In the genomic region with DNA sequence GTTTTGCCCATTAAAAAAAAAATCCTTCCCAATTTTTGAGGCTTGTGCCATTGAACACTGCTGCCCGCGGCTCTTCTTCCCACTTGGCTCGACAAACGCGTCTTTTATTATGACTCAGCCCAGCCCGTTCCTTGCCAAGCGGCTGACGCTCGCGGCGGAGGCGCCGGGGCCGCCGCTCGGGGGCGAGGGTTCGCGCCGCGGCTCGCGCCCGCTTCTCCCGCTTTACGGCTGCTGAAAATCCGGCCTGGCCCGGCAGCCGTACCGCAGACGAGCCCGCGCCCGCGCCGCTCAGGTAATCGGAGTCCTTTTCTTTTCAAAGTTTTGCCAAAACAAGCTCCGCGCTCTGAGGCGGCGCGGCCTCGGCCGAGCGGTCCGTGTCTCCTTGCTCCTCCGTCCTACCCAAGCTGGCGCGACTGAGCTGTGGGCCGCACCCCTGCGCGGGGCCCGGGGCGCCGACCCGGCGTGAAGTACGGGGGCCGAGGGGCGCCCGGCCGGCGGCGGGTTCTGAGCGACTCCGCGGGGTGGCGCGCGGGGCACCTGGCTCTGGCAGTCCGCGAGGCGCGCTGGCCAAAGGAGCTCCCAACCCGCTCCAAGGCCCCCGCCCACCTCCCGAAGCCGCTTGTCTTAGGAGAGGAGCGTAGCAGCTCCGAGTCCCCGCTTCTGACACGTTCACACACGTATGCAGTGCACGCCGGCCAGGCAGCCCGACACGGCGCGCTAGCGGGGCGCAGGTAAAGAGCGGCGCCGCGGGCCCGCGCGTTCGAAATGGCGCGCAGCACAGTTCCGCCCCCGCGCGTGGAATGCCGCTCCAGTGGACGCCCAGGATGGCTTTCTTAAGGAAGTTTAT, we compare ENCODE assay signal across 8 cellular contexts.
DNase-seq lines count a peak whose midpoint lies in the region; ATAC-seq, FAIRE-seq and TF ChIP-seq lines count a peak whose summit lies in the region.

No MANE protein-coding gene starts in this region.

- peaks cover 9% of the 10 kb centered on the region for H3K9me3 Mint-ChIP-seq in Caco-2 (ENCODE audit: unreplicated experiment)
- H3K9me3 Mint-ChIP-seq in activated T-helper 1 cell treated with anti-CD3 and anti-CD28 coated beads, Interleukin-12 subunit alpha, Interleukin-12 subunit beta, Interleukin-2, Interleukin-4 antibody, amounts not matched to agents 30 ng/mL and 10 ng/mL and 1 ng/mL, durations not matched to agents 14 hours and 24 hours and 36 hours = no peaks in the 10 kb centered on the region
- H3K9me3 Mint-ChIP-seq in natural killer cell treated with Interleukin-12 subunit alpha and Interleukin-12 subunit beta and Interleukin-15 and Interleukin-18, amount 100 ng/mL, for 72 hours = no peaks in the 10 kb centered on the region
- H3K9me3 Mint-ChIP-seq in stimulated activated naive CD8-positive, alpha-beta T cell treated with anti-CD3 and anti-CD28 coated beads, Interleukin-15, amount 100 ng/mL, for 72 hours = no peaks in the 10 kb centered on the region

- H3K4me3 ChIP-seq in Caco-2 (ENCODE audit: low read depth, low read length) (peak overlapping the region; percentile 50), fibroblast of villous mesenchyme (ENCODE audit: low read depth, low read length) (peak overlapping the region; percentile 77)

- H3K4me3 Mint-ChIP-seq in Caco-2 (ENCODE audit: unreplicated experiment) = no peak overlapping the region
- H3K4me3 Mint-ChIP-seq in activated T-helper 1 cell treated with anti-CD3 and anti-CD28 coated beads, Interleukin-12 subunit alpha, Interleukin-12 subunit beta, Interleukin-2, Interleukin-4 antibody, amounts not matched to agents 30 ng/mL and 10 ng/mL and 1 ng/mL, durations not matched to agents 14 hours and 24 hours and 36 hours = peak overlapping the region; percentile 76
- peak overlapping the region; percentile 57 for H3K4me3 Mint-ChIP-seq in natural killer cell treated with Interleukin-12 subunit alpha and Interleukin-12 subunit beta and Interleukin-15 and Interleukin-18, amount 100 ng/mL, for 72 hours
- peak overlapping the region; percentile 74 to 80 for H3K4me3 Mint-ChIP-seq in stimulated activated naive CD8-positive, alpha-beta T cell treated with anti-CD3 and anti-CD28 coated beads, Interleukin-15, amount 100 ng/mL, for 72 hours

- CTCF ChIA-PET in Caco-2 (lab: Charles Lee) = interaction anchor here (0.6 to 1.3 kb wide), 5 partner anchors 31 to 438 kb away, joined by 3 to 8 read pairs (median 4); no protein-coding TSS in a partner anchor

- TF ChIP-seq CTCF in Caco-2 (IDR thresholded peaks at IDR 0.05; ENCODE audit: insufficient read depth in 1 of 2, low read depth in 1 of 2, low read length in 1 of 2, severe bottlenecking in 1 of 2, unreplicated experiment in 1 of 2) = peak in 1 of 2 experiments; percentile 25
- TF ChIP-seq CTCF in fibroblast of villous mesenchyme (IDR thresholded peaks at IDR 0.05; ENCODE audit: insufficient read depth, low read depth, low read length) = no peak

- no peaks in the 10 kb centered on the region for H3K27me3 ChIP-seq in Caco-2 (replicated peaks; ENCODE audit: control insufficient read depth, insufficient read depth, low read length)

- peak overlapping the region; percentile 78 for H3K27ac Mint-ChIP-seq in Caco-2 (ENCODE audit: unreplicated experiment)
- H3K27ac Mint-ChIP-seq in activated T-helper 1 cell treated with anti-CD3 and anti-CD28 coated beads, Interleukin-12 subunit alpha, Interleukin-12 subunit beta, Interleukin-2, Interleukin-4 antibody, amounts not matched to agents 30 ng/mL and 10 ng/mL and 1 ng/mL, durations not matched to agents 14 hours and 24 hours and 36 hours = no peak overlapping the region
- no peak overlapping the region for H3K27ac Mint-ChIP-seq in natural killer cell treated with Interleukin-12 subunit alpha and Interleukin-12 subunit beta and Interleukin-15 and Interleukin-18, amount 100 ng/mL, for 72 hours
- peak overlapping the region in 1 of 2 donors; percentile 60 for H3K27ac Mint-ChIP-seq in stimulated activated naive CD8-positive, alpha-beta T cell treated with anti-CD3 and anti-CD28 coated beads, Interleukin-15, amount 100 ng/mL, for 72 hours

- no TSS peak for BruUV-seq in Caco-2 (replicated peaks; lab: Mats Ljungman, UMichigan)

- peak; percentile 42 for FAIRE-seq in HTR-8/SVneo (lab: Jason Lieb, UNC)

- peaks cover 24% of the 10 kb centered on the region for H3K4me1 Mint-ChIP-seq in Caco-2 (ENCODE audit: low read depth, unreplicated experiment)
- H3K4me1 Mint-ChIP-seq in activated T-helper 1 cell treated with anti-CD3 and anti-CD28 coated beads, Interleukin-12 subunit alpha, Interleukin-12 subunit beta, Interleukin-2, Interleukin-4 antibody, amounts not matched to agents 30 ng/mL and 10 ng/mL and 1 ng/mL, durations not matched to agents 14 hours and 24 hours and 36 hours (ENCODE audit: low read depth) = peaks cover 10% of the 10 kb centered on the region
- H3K4me1 Mint-ChIP-seq in natural killer cell treated with Interleukin-12 subunit alpha and Interleukin-12 subunit beta and Interleukin-15 and Interleukin-18, amount 100 ng/mL, for 72 hours (ENCODE audit: low read depth in 2 of 2) = peaks cover 7 to 9% of the 10 kb centered on the region in 2 donors
- peaks cover 16% of the 10 kb centered on the region for H3K4me1 Mint-ChIP-seq in stimulated activated naive CD8-positive, alpha-beta T cell treated with anti-CD3 and anti-CD28 coated beads, Interleukin-15, amount 100 ng/mL, for 72 hours

- H3K27me3 Mint-ChIP-seq in Caco-2 (ENCODE audit: insufficient read depth, unreplicated experiment) = no peaks in the 10 kb centered on the region
- peaks cover 19% of the 10 kb centered on the region for H3K27me3 Mint-ChIP-seq in activated T-helper 1 cell treated with anti-CD3 and anti-CD28 coated beads, Interleukin-12 subunit alpha, Interleukin-12 subunit beta, Interleukin-2, Interleukin-4 antibody, amounts not matched to agents 30 ng/mL and 10 ng/mL and 1 ng/mL, durations not matched to agents 14 hours and 24 hours and 36 hours (ENCODE audit: insufficient read depth)
- H3K27me3 Mint-ChIP-seq in natural killer cell treated with Interleukin-12 subunit alpha and Interleukin-12 subunit beta and Interleukin-15 and Interleukin-18, amount 100 ng/mL, for 72 hours = peaks cover 15 to 16% of the 10 kb centered on the region in 2 donors
- H3K27me3 Mint-ChIP-seq in stimulated activated naive CD8-positive, alpha-beta T cell treated with anti-CD3 and anti-CD28 coated beads, Interleukin-15, amount 100 ng/mL, for 72 hours = peaks cover 10% of the 10 kb centered on the region

- no peaks in the 10 kb centered on the region for H3K36me3 ChIP-seq in Caco-2 (ENCODE audit: control insufficient read depth, insufficient read depth, low read length)

- ATAC-seq in GM21390 (IDR thresholded peaks at IDR 0.05; ENCODE audit: unreplicated experiment) = peak; percentile 82
- peak; percentile 78 to 83 for ATAC-seq in natural killer cell treated with Interleukin-12 subunit alpha and Interleukin-12 subunit beta and Interleukin-15 and Interleukin-18, amount 100 ng/mL, for 72 hours
- ATAC-seq in stimulated activated naive CD8-positive, alpha-beta T cell treated with anti-CD3 and anti-CD28 coated beads, Interleukin-15, amount 100 ng/mL, for 72 hours = peak; percentile 89

- H3K9me3 ChIP-seq in Caco-2 = 0 out of 2 replicates have a peak, but pooled peaks cover 4% of the 10 kb centered on the region

- H3K4me1 ChIP-seq in Caco-2 = peaks cover 18% of the 10 kb centered on the region

- peak; percentile 93 to 96 for DNase-seq in Caco-2
- DNase-seq in HTR-8/SVneo (ENCODE audit: insufficient read length, low spot score) = peak; percentile 57
- peak; percentile 82 to 92 for DNase-seq in NOMO-1 (lab: John Stamatoyannopoulos, UW; ENCODE audit: unreplicated experiment in 2 of 2)
- peak; percentile 19 for DNase-seq in activated T-helper 1 cell treated with anti-CD3 and anti-CD28 coated beads, Interleukin-12 subunit alpha, Interleukin-12 subunit beta, Interleukin-2, Interleukin-4 antibody, amounts not matched to agents 30 ng/mL and 10 ng/mL and 1 ng/mL, durations not matched to agents 14 hours and 24 hours and 36 hours (ENCODE audit: low spot score)
- DNase-seq in fibroblast of villous mesenchyme (ENCODE audit: low read depth) = peak; percentile 87
- DNase-seq in natural killer cell treated with Interleukin-12 subunit alpha and Interleukin-12 subunit beta and Interleukin-15 and Interleukin-18, amount 100 ng/mL, for 72 hours (ENCODE audit: low spot score) = peak; percentile 63
- DNase-seq in stimulated activated naive CD8-positive, alpha-beta T cell treated with anti-CD3 and anti-CD28 coated beads, Interleukin-15, amount 100 ng/mL, for 72 hours = peak; percentile 61 to 76

- POLR2A ChIA-PET in Caco-2 (lab: Charles Lee) = interaction anchor here (0.6 to 2.7 kb wide), 4 partner anchors 18 to 193 kb away, joined by 3 to 24 read pairs (median 4); no protein-coding TSS in a partner anchor

- intact Hi-C loops in Caco-2 (cut with micrococcal nuclease; ENCODE audit: unreplicated experiment) = loop anchor here (1.0 to 5.0 kb wide), 3 partner anchors 90 to 224 kb away; no protein-coding TSS in a partner anchor
- intact Hi-C loops in activated T-helper 1 cell treated with anti-CD3 and anti-CD28 coated beads, Interleukin-12 subunit alpha, Interleukin-12 subunit beta, Interleukin-2, Interleukin-4 antibody, amounts not matched to agents 30 ng/mL and 10 ng/mL and 1 ng/mL, durations not matched to agents 14 hours and 24 hours and 36 hours (cut with micrococcal nuclease) = loop anchor here (5.0 kb wide), 1 partner anchor 1044 kb away; a partner anchor contains a TSS

- peaks cover 12% of the 10 kb centered on the region for H3K36me3 Mint-ChIP-seq in Caco-2 (ENCODE audit: insufficient read depth, unreplicated experiment)
- no peaks in the 10 kb centered on the region for H3K36me3 Mint-ChIP-seq in activated T-helper 1 cell treated with anti-CD3 and anti-CD28 coated beads, Interleukin-12 subunit alpha, Interleukin-12 subunit beta, Interleukin-2, Interleukin-4 antibody, amounts not matched to agents 30 ng/mL and 10 ng/mL and 1 ng/mL, durations not matched to agents 14 hours and 24 hours and 36 hours (ENCODE audit: low read depth)
- H3K36me3 Mint-ChIP-seq in natural killer cell treated with Interleukin-12 subunit alpha and Interleukin-12 subunit beta and Interleukin-15 and Interleukin-18, amount 100 ng/mL, for 72 hours = peaks cover 12% of the 10 kb centered on the region

Comparison
In these comparisons a context has a peak if more than half of its experiments do, and no peak if none do; other contexts are left out.
1. Peak in every context shown above with its lines: DNase-seq, ATAC-seq and H3K4me3 ChIP-seq.
2. DNase-seq: peak in every context shown above with its lines; median percentile 94 in Caco-2; 87 in NOMO-1; 87 in fibroblast of villous mesenchyme; 68 in stimulated activated naive CD8-positive, alpha-beta T cell treated with anti-CD3 and anti-CD28 coated beads, Interleukin-15, amount 100 ng/mL, for 72 hours; 63 in natural killer cell treated with Interleukin-12 subunit alpha and Interleukin-12 subunit beta and Interleukin-15 and Interleukin-18, amount 100 ng/mL, for 72 hours; 57 in HTR-8/SVneo; 19 in activated T-helper 1 cell treated with anti-CD3 and anti-CD28 coated beads, Interleukin-12 subunit alpha, Interleukin-12 subunit beta, Interleukin-2, Interleukin-4 antibody, amounts not matched to agents 30 ng/mL and 10 ng/mL and 1 ng/mL, durations not matched to agents 14 hours and 24 hours and 36 hours.